8 cellular contexts compared by ENCODE assay signal in the genomic region with DNA sequence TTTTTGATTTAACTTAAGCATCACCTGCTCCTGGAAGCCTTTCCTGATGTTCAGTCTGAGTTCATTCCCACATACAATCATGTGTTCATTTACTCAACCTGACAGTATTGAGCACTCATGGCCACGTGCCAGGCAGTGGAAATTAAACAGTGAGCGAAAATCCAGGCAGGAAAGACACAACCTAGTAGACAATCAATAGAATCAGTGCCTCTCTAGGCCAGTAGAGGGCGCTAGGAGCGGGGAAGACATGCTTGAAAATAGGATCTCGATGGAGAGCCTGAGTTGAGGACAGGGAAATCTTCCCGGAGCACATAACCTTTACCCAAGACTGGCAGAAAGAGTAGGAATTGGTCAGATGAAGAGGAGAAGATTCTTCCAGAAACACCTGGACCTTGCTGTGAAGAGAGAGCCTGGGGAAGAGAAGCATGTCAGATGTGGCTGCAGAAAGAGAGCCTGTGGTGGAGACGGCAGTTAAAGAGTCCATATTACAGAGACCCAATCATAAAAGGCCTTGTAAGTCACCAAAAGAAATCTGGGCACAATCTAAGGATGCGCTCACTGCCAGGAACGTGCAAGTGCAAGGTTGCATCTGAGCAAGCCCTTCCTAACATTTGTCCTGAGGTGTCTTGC.
DNase-seq lines count a peak whose midpoint lies in the region; ATAC-seq and TF ChIP-seq lines count a peak whose summit lies in the region.

No MANE protein-coding gene starts in this region.

- H3K9me3 ChIP-seq in AG04450 (ENCODE audit: control insufficient read depth, insufficient read depth, low read length): no peaks in the 10 kb centered on the region

- DNase-seq in AG04450 (ENCODE audit: low read depth, low spot score) (no peak), NCI-H69 (lab: John Stamatoyannopoulos, UW) (peak; percentile 30), amniotic stem cell (lab: John Stamatoyannopoulos, UW) (peak; percentile 39), iPS DF 4.7 (ENCODE audit: extremely low read depth, low spot score) (peak; percentile 74), HPDE6-E6E7 (ENCODE audit: extremely low spot score) (no peak)
- DNase-seq in stimulated activated CD4-positive, alpha-beta T cell treated with anti-CD3 and anti-CD28 coated beads, Interleukin-4, amount 100 ng/mL, for 24 hours: peak; percentile 25

- H3K27me3 ChIP-seq in AG04450 (ENCODE audit: control insufficient read depth, insufficient read depth, low read length): no peaks in the 10 kb centered on the region

- POLR2A ChIA-PET in AG04450 (lab: Yijun Ruan, JAX): no interaction called here

- no peak overlapping the region for H3K27ac ChIP-seq in AG04450 (ENCODE audit: low read depth, low read length)

- TF ChIP-seq CTCF in AG04450 (IDR thresholded peaks at IDR 0.05; ENCODE audit: low read depth, low read length) (peak; percentile 87), GM12875 (IDR thresholded peaks at IDR 0.05; ENCODE audit: borderline replicate concordance, insufficient read depth, low read depth, low read length) (peak; percentile 70)

- H3K4me3 ChIP-seq in AG04450 (ENCODE audit: low read depth, low read length) (no peak overlapping the region), GM12875 (ENCODE audit: low read depth, low read length) (no peak overlapping the region)

- CTCF ChIA-PET in AG04450 (lab: Charles Lee): interaction anchor here (0.5 to 4.1 kb wide), 29 partner anchors 8 to 678 kb away, joined by 3 to 29 read pairs (median 4); no protein-coding TSS in a partner anchor

- ATAC-seq in GM21717 (IDR thresholded peaks at IDR 0.05; ENCODE audit: unreplicated experiment): no peak

Comparison
In these comparisons a context has a peak if more than half of its experiments do, and no peak if none do; other contexts are left out.
1. DNase-seq: peak in NCI-H69 (single experiment), amniotic stem cell (single experiment), iPS DF 4.7 (single experiment) and stimulated activated CD4-positive, alpha-beta T cell treated with anti-CD3 and anti-CD28 coated beads, Interleukin-4, amount 100 ng/mL, for 24 hours (single experiment); none in AG04450 (single experiment) and HPDE6-E6E7 (single experiment).